In genomic region chr5:177132504-177133118, GRCh38 we compare ENCODE assay signal across 8 cellular contexts. TPM values are rescaled to one million over a fixed set of nuclear protein-coding genes. Genes with fewer than 3 reads are reported as not detected.
DNase-seq lines count a peak whose midpoint lies in the region; ATAC-seq and TF ChIP-seq lines count a peak whose summit lies in the region.

No MANE protein-coding gene starts in this region.

- H3K36me3 ChIP-seq in HUES64 (ENCODE audit: insufficient read depth, low read length) = peaks cover 28% of the 10 kb centered on the region
- no peaks in the 10 kb centered on the region for H3K36me3 ChIP-seq in body of pancreas (replicated peaks in 1 of 2; ENCODE audit: insufficient read depth in 1 of 2, low read depth in 2 of 2)

- peak overlapping the region; percentile 99 for H3K9ac ChIP-seq in HUES64 (ENCODE audit: low read depth, low read length)

- peaks cover 33% of the 10 kb centered on the region for H3K4me1 ChIP-seq in HUES64 (ENCODE audit: insufficient read depth, low read length)
- peaks cover 39% of the 10 kb centered on the region for H3K4me1 ChIP-seq in body of pancreas

- under 1% methylated on average over 57 of the region's 57 CpGs for WGBS in HUES64
- 50 to 54% methylated on average over 2 to 47 of the region's 57 CpGs for WGBS in body of pancreas, 2 donors

- H3K27me3 ChIP-seq in HUES64 (ENCODE audit: insufficient read depth, low read length) = no peaks in the 10 kb centered on the region
- H3K27me3 ChIP-seq in body of pancreas = no peaks in the 10 kb centered on the region

- H3K9me3 ChIP-seq in HUES64 (ENCODE audit: insufficient read depth, low read depth, low read length) (no peaks in the 10 kb centered on the region), body of pancreas (no peaks in the 10 kb centered on the region)

- intact Hi-C loops in body of pancreas (cut with DNase I) = no loop called here

- DNase-seq in NCI-H1092 treated with DMSO at 0.1 percent for 48 hours (lab: John Stamatoyannopoulos, UW) (peak; percentile 15), NCI-H1092 (lab: John Stamatoyannopoulos, UW) (no peak), body of pancreas (peak in 1 of 4 donors; percentile 21), iris pigment epithelial cell (ENCODE audit: low read depth) (peak; percentile 45), HuH-7 (ENCODE audit: low spot score) (no peak)
- DNase-seq in stimulated activated CD4-positive, alpha-beta T cell treated with anti-CD3 and anti-CD28 coated beads, Interleukin-4, amount 100 ng/mL, for 1 hour = peak; percentile 36

- no peak for TF ChIP-seq POLR2A in body of pancreas (IDR thresholded peaks at IDR 0.05)

- H3K27ac ChIP-seq in HUES64 (ENCODE audit: low read depth, low read length) (peak overlapping the region; percentile 99), body of pancreas (peak overlapping the region; percentile 75 to 94 (median 88))

- peak; percentile 4 for ATAC-seq in body of pancreas
- ATAC-seq in GM19395 (IDR thresholded peaks at IDR 0.05; ENCODE audit: unreplicated experiment) = no peak

- peak overlapping the region; percentile 84 for H3K4me3 ChIP-seq in HUES64 (ENCODE audit: low read length)
- no peak overlapping the region for H3K4me3 ChIP-seq in body of pancreas

- TF ChIP-seq CTCF in body of pancreas (IDR thresholded peaks at IDR 0.05) = no peak

RNA-seq across cellular contexts. Expression of gene NSD1, which starts 1.0 kb away (rescaled TPM):
- polyA plus RNA-seq in HUES64 (2013, experiment 1 of 2) = 47.0 TPM
- 40.2 TPM for polyA plus RNA-seq in HUES64 (2013, experiment 2 of 2)
- total RNA-seq in body of pancreas = 10 to 100 TPM; 29.8 to 32.0 TPM

RNA-seq across cellular contexts. Expression of gene FGFR4, which starts 45.9 kb away (rescaled TPM):
- polyA plus RNA-seq in HUES64 (2013, experiment 1 of 2) = 41.5 TPM
- polyA plus RNA-seq in HUES64 (2013, experiment 2 of 2) = 41.3 TPM
- 10 to 100 TPM; 33.7 to 63.9 TPM for total RNA-seq in body of pancreas

Comparison
In these comparisons a context has a peak if more than half of its experiments do, and no peak if none do; other contexts are left out.
1. DNase-seq: peak in NCI-H1092 treated with DMSO at 0.1 percent for 48 hours (single experiment), iris pigment epithelial cell (single experiment) and stimulated activated CD4-positive, alpha-beta T cell treated with anti-CD3 and anti-CD28 coated beads, Interleukin-4, amount 100 ng/mL, for 1 hour (single experiment); none in NCI-H1092 (single experiment) and HuH-7 (single experiment).